In the genomic region with DNA sequence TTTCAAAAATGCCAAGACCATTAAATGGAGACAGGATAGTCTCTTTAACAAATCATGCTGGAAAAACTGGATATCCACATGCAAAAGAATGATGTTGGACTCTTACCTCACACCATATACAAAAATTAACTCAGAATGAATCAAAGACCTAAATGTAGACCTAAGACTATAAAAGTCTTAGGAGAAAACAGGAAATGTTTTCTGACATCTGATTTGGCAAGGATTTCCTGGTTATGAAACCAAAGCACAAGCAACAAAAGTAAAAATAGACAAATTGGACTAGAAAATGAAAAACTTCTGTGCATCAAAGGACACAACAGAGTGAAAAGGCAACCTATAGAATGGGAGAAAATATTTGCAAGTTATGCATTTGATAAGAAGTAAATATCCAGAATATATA, we compare ENCODE assay signal across 1 cellular context.
TF ChIP-seq lines count a peak whose summit lies in the region.

No MANE protein-coding gene starts in this region.

TF ChIP-seq in SK-N-SH treated with all-trans-retinoic acid at 6 μM for 48 hours, 23 proteins besides CTCF, POLR2A, EP300 and RAD21 (continued from another document):
- no peak for TF ChIP-seq CSDC2 (CRISPR knock-in tag; IDR thresholded peaks at IDR 0.05)
- TF ChIP-seq, protein P1, sequence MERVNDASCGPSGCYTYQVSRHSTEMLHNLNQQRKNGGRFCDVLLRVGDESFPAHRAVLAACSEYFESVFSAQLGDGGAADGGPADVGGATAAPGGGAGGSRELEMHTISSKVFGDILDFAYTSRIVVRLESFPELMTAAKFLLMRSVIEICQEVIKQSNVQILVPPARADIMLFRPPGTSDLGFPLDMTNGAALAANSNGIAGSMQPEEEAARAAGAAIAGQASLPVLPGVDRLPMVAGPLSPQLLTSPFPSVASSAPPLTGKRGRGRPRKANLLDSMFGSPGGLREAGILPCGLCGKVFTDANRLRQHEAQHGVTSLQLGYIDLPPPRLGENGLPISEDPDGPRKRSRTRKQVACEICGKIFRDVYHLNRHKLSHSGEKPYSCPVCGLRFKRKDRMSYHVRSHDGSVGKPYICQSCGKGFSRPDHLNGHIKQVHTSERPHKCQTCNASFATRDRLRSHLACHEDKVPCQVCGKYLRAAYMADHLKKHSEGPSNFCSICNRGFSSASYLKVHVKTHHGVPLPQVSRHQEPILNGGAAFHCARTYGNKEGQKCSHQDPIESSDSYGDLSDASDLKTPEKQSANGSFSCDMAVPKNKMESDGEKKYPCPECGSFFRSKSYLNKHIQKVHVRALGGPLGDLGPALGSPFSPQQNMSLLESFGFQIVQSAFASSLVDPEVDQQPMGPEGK (CRISPR knock-in tag; IDR thresholded peaks at IDR 0.05; ENCODE audit: borderline replicate concordance): no peak
- TF ChIP-seq ZC3H10 (CRISPR knock-in tag; IDR thresholded peaks at IDR 0.05): no peak
- TF ChIP-seq SNAI2 (CRISPR knock-in tag; IDR thresholded peaks at IDR 0.05): no peak
- no peak for TF ChIP-seq ZFP3 (CRISPR knock-in tag; IDR thresholded peaks at IDR 0.05)
- no peak for TF ChIP-seq ARNTL (CRISPR knock-in tag; IDR thresholded peaks at IDR 0.05; ENCODE audit: borderline replicate concordance, low read depth)
